Comparison of ENCODE assay signal across 17 cellular contexts in genomic region chr12:52014567-52015392, GRCh38. TPM values are rescaled to one million over a fixed set of nuclear protein-coding genes. Genes with fewer than 3 reads are reported as not detected.
DNase-seq lines count a peak whose midpoint lies in the region; ATAC-seq and TF ChIP-seq lines count a peak whose summit lies in the region.
"Had no signal": no experiment of that assay in that cellular context is flagged by ENCODE, and none has a peak within 500 bp of the region (broad histone marks: within the 10 kb centered on the region; RNA-seq: fewer than 3 reads in every experiment).

No MANE protein-coding gene starts in this region.

- H3K4me1 ChIP-seq in ES-I3 (ENCODE audit: insufficient read depth, low read length) = peaks cover 24% of the 10 kb centered on the region
- H3K4me1 ChIP-seq in iPS-15b (ENCODE audit: control insufficient read depth, insufficient read depth, low read length) = peaks cover 14% of the 10 kb centered on the region
- H3K4me1 ChIP-seq in neuronal stem cell (ENCODE audit: control insufficient read depth in 2 of 2, insufficient read depth in 1 of 2, low read depth in 1 of 2, low read length in 2 of 2) = peaks cover 10 to 16% of the 10 kb centered on the region in 2 donors
- peaks cover 0 to 11% of the 10 kb centered on the region in 2 donors for H3K4me1 ChIP-seq in thyroid gland

- no peaks in the 10 kb centered on the region for H3K9me3 Mint-ChIP-seq in WTC11
- H3K9me3 Mint-ChIP-seq in activated naive CD8-positive, alpha-beta T cell treated with anti-CD3 and anti-CD28 coated beads, Interleukin-2, amount 50 U/mL, for 24 hours = no peaks in the 10 kb centered on the region
- H3K9me3 Mint-ChIP-seq: nephron; stimulated activated naive B cell treated with anti-CD40 and anti-IgM and Interleukin-4, amounts not matched to agents 10 μg/mL and 1 μg/mL and 100 μg/mL, for 72 hours had no signal

- CTCF ChIA-PET in WTC11 (lab: Charles Lee) = interaction anchor here (0.6 to 38.0 kb wide), 5 partner anchors 8 to 547 kb away, joined by 3 to 1431 read pairs (median 4); partner anchors contain the start of gene TAMALIN

- peak overlapping the region; percentile 28 for H2AK5ac ChIP-seq in neuronal stem cell (ENCODE audit: low read depth, low read length)

- POLR2A ChIA-PET in WTC11 (lab: Charles Lee) = interaction anchor here (0.6 kb wide), 2 partner anchors 47 to 214 kb away, joined by 3 to 5 read pairs; no protein-coding TSS in a partner anchor

- peaks cover 28% of the 10 kb centered on the region for H3K4me1 Mint-ChIP-seq in WTC11
- no peaks in the 10 kb centered on the region for H3K4me1 Mint-ChIP-seq in activated naive CD8-positive, alpha-beta T cell treated with anti-CD3 and anti-CD28 coated beads, Interleukin-2, amount 50 U/mL, for 24 hours

- WGBS in neuronal stem cell (ENCODE audit: extremely low coverage in 2 of 2, insufficient read length in 2 of 2, insufficient replicate concordance in 1 of 2), 2 donors = no CpG with 5 or more reads among the region's 90 CpGs
- WGBS in thyroid gland, 2 donors = 63 to 65% methylated on average over 41 to 51 of the region's 90 CpGs

- H4K91ac ChIP-seq in neuronal stem cell (ENCODE audit: low read depth, low read length, poor library complexity) = no peak overlapping the region

- intact Hi-C loops in thyroid gland (cut with DNase I) = no loop called here

- no peak for TF ChIP-seq POLR2A in thyroid gland (IDR thresholded peaks at IDR 0.05)

- H3K18ac ChIP-seq in neuronal stem cell (ENCODE audit: low read length) = peak overlapping the region; percentile 57

- H3K36me3 ChIP-seq in ES-I3 (ENCODE audit: insufficient read depth, low read length) = no peaks in the 10 kb centered on the region
- H3K36me3 ChIP-seq in iPS-15b (ENCODE audit: control insufficient read depth, insufficient read depth, low read length) = no peaks in the 10 kb centered on the region
- H3K36me3 ChIP-seq in neuronal stem cell (replicated peaks in 1 of 2; ENCODE audit: control insufficient read depth in 2 of 2, insufficient read depth in 2 of 2, low read length in 2 of 2) = peaks cover 6 to 38% of the 10 kb centered on the region in 2 donors
- no peaks in the 10 kb centered on the region for H3K36me3 ChIP-seq in thyroid gland

- no peak overlapping the region for H3K27ac ChIP-seq in neuronal stem cell (replicated peaks; ENCODE audit: low read length)
- no peak overlapping the region for H3K27ac ChIP-seq in thyroid gland
- H3K27ac ChIP-seq: coronary artery, upper lobe of right lung had no signal

- H3K27me3 ChIP-seq in iPS-15b (ENCODE audit: control insufficient read depth, insufficient read depth, low read length) (peaks cover 54% of the 10 kb centered on the region), neuronal stem cell (ENCODE audit: control insufficient read depth in 3 of 3, insufficient read depth in 3 of 3, low read depth in 1 of 3, low read length in 3 of 3) (peaks cover 0 to 5% (median 0%) of the 10 kb centered on the region in 3 experiments), thyroid gland (no peaks in the 10 kb centered on the region)
- H3K27me3 ChIP-seq: upper lobe of right lung had no signal

- no peak overlapping the region for H3K14ac ChIP-seq in neuronal stem cell (ENCODE audit: low read length)

- no peaks in the 10 kb centered on the region for H3K79me1 ChIP-seq in neuronal stem cell (ENCODE audit: low read depth, low read length)

- peak overlapping the region; percentile 47 for H3K4me3 Mint-ChIP-seq in WTC11
- H3K4me3 Mint-ChIP-seq in activated naive CD8-positive, alpha-beta T cell treated with anti-CD3 and anti-CD28 coated beads, Interleukin-2, amount 50 U/mL, for 24 hours = no peak overlapping the region
- H3K4me3 Mint-ChIP-seq: stimulated activated naive B cell treated with anti-CD40 and anti-IgM and Interleukin-4, amounts not matched to agents 10 μg/mL and 1 μg/mL and 100 μg/mL, for 72 hours had no signal

- H2BK12ac ChIP-seq in neuronal stem cell (ENCODE audit: low read length) = no peak overlapping the region

- H3K4me3 ChIP-seq in iPS-15b (ENCODE audit: low read depth, low read length) = peak overlapping the region; percentile 37
- H3K4me3 ChIP-seq in neuronal stem cell (ENCODE audit: low read length in 2 of 2) = peak overlapping the region in 1 of 2 donors; percentile 42
- no peak overlapping the region for H3K4me3 ChIP-seq in thyroid gland (replicated peaks in 1 of 3)
- H3K4me3 ChIP-seq: coronary artery, upper lobe of right lung had no signal

- peak overlapping the region; percentile 16; the same call in 1 of the 2 replicates for H3K9ac ChIP-seq in ES-I3 (ENCODE audit: low read depth, low read length)
- no peak overlapping the region for H3K9ac ChIP-seq in iPS-15b (ENCODE audit: low read depth, low read length)
- H3K9ac ChIP-seq in neuronal stem cell (ENCODE audit: low read depth, low read length, poor library complexity) = peak overlapping the region; percentile 16

- peaks cover 5% of the 10 kb centered on the region; the same call in 1 of the 2 replicates for H3K36me3 Mint-ChIP-seq in WTC11
- H3K36me3 Mint-ChIP-seq in activated naive CD8-positive, alpha-beta T cell treated with anti-CD3 and anti-CD28 coated beads, Interleukin-2, amount 50 U/mL, for 24 hours (ENCODE audit: low read depth) = peaks cover 17% of the 10 kb centered on the region

- no peak overlapping the region for H2AFZ ChIP-seq in neuronal stem cell (ENCODE audit: low read length)

- H4K8ac ChIP-seq in neuronal stem cell (ENCODE audit: low read depth, low read length) = no peak overlapping the region

- H3K4me2 ChIP-seq in neuronal stem cell (ENCODE audit: insufficient read depth, low read length, poor library complexity, severe bottlenecking) = peak overlapping the region; percentile 11

- TF ChIP-seq CTCF in WTC11 (IDR thresholded peaks at IDR 0.05) (no peak), thyroid gland (IDR thresholded peaks at IDR 0.05) (no peak)

- no peak overlapping the region for H2BK120ac ChIP-seq in neuronal stem cell (ENCODE audit: low read depth, low read length)

- no peak overlapping the region for H2BK15ac ChIP-seq in neuronal stem cell (ENCODE audit: low read length)

- H3K4ac ChIP-seq in neuronal stem cell (ENCODE audit: low read length) = no peak overlapping the region

- DNase-seq in WTC11 (ENCODE audit: low spot score) (peak; percentile 69), neuronal stem cell (ENCODE audit: low spot score) (no peak), T-helper 2 cell (no peak), NCI-H2107 treated with DMSO at 0.1 percent for 48 hours (lab: John Stamatoyannopoulos, UW; ENCODE audit: unreplicated experiment) (no peak), thyroid gland (no peak)
- no peak for DNase-seq in activated naive CD8-positive, alpha-beta T cell treated with anti-CD3 and anti-CD28 coated beads, Interleukin-2, amount 50 U/mL, for 24 hours
- DNase-seq: activated naive CD4-positive, alpha-beta T cell treated with Interleukin-2 at 50 U/mL for 16 hours; foreskin melanocyte; NCI-H1105; NCI-H524; stimulated activated naive B cell treated with anti-CD40 and anti-IgM and Interleukin-4, amounts not matched to agents 10 μg/mL and 1 μg/mL and 100 μg/mL, for 72 hours; SW 1271; upper lobe of right lung had no signal

- no peak overlapping the region for H2BK5ac ChIP-seq in neuronal stem cell (ENCODE audit: low read length)

- no peak overlapping the region for H3K23ac ChIP-seq in neuronal stem cell (ENCODE audit: low read depth, low read length, poor library complexity)

- H3K9me3 ChIP-seq in ES-I3 (ENCODE audit: control insufficient read depth, insufficient read depth, low read length) (no peaks in the 10 kb centered on the region), iPS-15b (ENCODE audit: control insufficient read depth, insufficient read depth, low read length) (no peaks in the 10 kb centered on the region), neuronal stem cell (replicated peaks in 1 of 2; ENCODE audit: control insufficient read depth in 2 of 2, insufficient read depth in 1 of 2, low read depth in 1 of 2, low read length in 2 of 2) (peaks cover 4 to 14% of the 10 kb centered on the region in 2 donors), thyroid gland (no peaks in the 10 kb centered on the region)
- H3K9me3 ChIP-seq: upper lobe of right lung had no signal

- ATAC-seq in WTC11 = peak; percentile 44
- no peak for ATAC-seq in activated naive CD8-positive, alpha-beta T cell treated with anti-CD3 and anti-CD28 coated beads, Interleukin-2, amount 50 U/mL, for 24 hours
- ATAC-seq: stimulated activated naive B cell treated with anti-CD40 and anti-IgM and Interleukin-4, amounts not matched to agents 10 μg/mL and 1 μg/mL and 100 μg/mL, for 72 hours; upper lobe of right lung had no signal

- H3K27me3 Mint-ChIP-seq in WTC11 (ENCODE audit: low read depth) = peaks cover 52% of the 10 kb centered on the region
- no peaks in the 10 kb centered on the region for H3K27me3 Mint-ChIP-seq in activated naive CD8-positive, alpha-beta T cell treated with anti-CD3 and anti-CD28 coated beads, Interleukin-2, amount 50 U/mL, for 24 hours
- H3K27me3 Mint-ChIP-seq: stimulated activated naive B cell treated with anti-CD40 and anti-IgM and Interleukin-4, amounts not matched to agents 10 μg/mL and 1 μg/mL and 100 μg/mL, for 72 hours had no signal

- H3K27ac Mint-ChIP-seq in WTC11 = no peak overlapping the region
- H3K27ac Mint-ChIP-seq in activated naive CD8-positive, alpha-beta T cell treated with anti-CD3 and anti-CD28 coated beads, Interleukin-2, amount 50 U/mL, for 24 hours = no peak overlapping the region
- H3K27ac Mint-ChIP-seq: stimulated activated naive B cell treated with anti-CD40 and anti-IgM and Interleukin-4, amounts not matched to agents 10 μg/mL and 1 μg/mL and 100 μg/mL, for 72 hours had no signal

TF ChIP-seq in WTC11, 78 proteins besides CTCF, POLR2A, EP300 and RAD21:
- TF ChIP-seq NR3C1 (CRISPR knock-in tag; conservative IDR thresholded peaks at IDR 0.05; ENCODE audit: low read depth) = no peak
- TF ChIP-seq FOXK1 (CRISPR knock-in tag; IDR thresholded peaks at IDR 0.05) = 0 out of 2 replicates have a peak, but pooled peaks have one; percentile 5
- no peak for TF ChIP-seq ATF1 (CRISPR knock-in tag; IDR thresholded peaks at IDR 0.05)
- 0 out of 2 replicates have a peak, but pooled peaks have one; percentile 11 for TF ChIP-seq MAX (CRISPR knock-in tag; IDR thresholded peaks at IDR 0.05)

RNA-seq across cellular contexts. Expression of gene TAMALIN, which starts 8.0 kb away (rescaled TPM):
- total RNA-seq in WTC11 (2021) (5.5 to 7.1 TPM (median 6.1 TPM) in 3 replicates), thyroid gland (10 to 100 TPM in 3 of 4 donors, 1 to 10 TPM in 1; 9.8 to 20.8 (median 14.5) TPM)
- polyA plus RNA-seq in neuronal stem cell (2013, experiment 1 of 2) = 11.1 TPM
- polyA plus RNA-seq in neuronal stem cell (2013, experiment 2 of 2) = 10.9 TPM

RNA-seq across cellular contexts. Expression of gene NR4A1, which starts 36.5 kb away (rescaled TPM):
- total RNA-seq in WTC11 (2021) = 19.2 to 26.9 TPM (median 22.0 TPM) in 3 replicates
- polyA plus RNA-seq in neuronal stem cell (2013, experiment 1 of 2) = 46.2 TPM
- polyA plus RNA-seq in neuronal stem cell (2013, experiment 2 of 2) = 44.5 TPM
- total RNA-seq in thyroid gland = 100 to 1,000 TPM in 1 of 4 donors, 10 to 100 TPM in 3; 46.3 to 156 (median 83.5) TPM

RNA-seq across cellular contexts. Expression of gene ATG101, which starts 55.0 kb away (rescaled TPM):
- 43.3 to 52.1 TPM (median 45.0 TPM) in 3 replicates for total RNA-seq in WTC11 (2021)
- 16.4 TPM for polyA plus RNA-seq in neuronal stem cell (2013, experiment 1 of 2)
- polyA plus RNA-seq in neuronal stem cell (2013, experiment 2 of 2) = 15.2 TPM
- total RNA-seq in thyroid gland = 10 to 100 TPM; 40.7 to 61.1 (median 48.0) TPM
